ENCODE assay signal across 20 cellular contexts in genomic region chr16:48906076-48906475, GRCh38.
"Had no signal": no experiment of that assay in that cellular context is flagged by ENCODE, and none has a peak within 500 bp of the region (broad histone marks: within the 10 kb centered on the region; RNA-seq: fewer than 3 reads in every experiment).

No MANE protein-coding gene starts in this region.

- H3K27me3 ChIP-seq: colonic mucosa, ovary had no signal

- H3K4me3 Mint-ChIP-seq: naive B cell, nephron progenitor cell had no signal

- H3K9me3 Mint-ChIP-seq: nephron progenitor cell had no signal

- H3K4me1 Mint-ChIP-seq: naive B cell had no signal

- H3K27ac ChIP-seq: colonic mucosa, heart left ventricle, ovary had no signal

- H3K9me3 ChIP-seq: colonic mucosa, heart left ventricle, ovary had no signal

- H3K36me3 Mint-ChIP-seq: naive B cell had no signal

- FAIRE-seq: endometrium, frontal cortex, keratinocyte, small intestine, urothelium cell line had no signal

- H3K27ac Mint-ChIP-seq: naive B cell, nephron progenitor cell had no signal

- H3K36me3 ChIP-seq: colonic mucosa, heart left ventricle, ovary had no signal

- ATAC-seq: esophagus mucosa, heart left ventricle, left ventricle myocardium superior, right cardiac atrium had no signal

- DNase-seq: colonic mucosa; effector CD8-positive, alpha-beta T cell; heart left ventricle; left ventricle myocardium superior; mesendoderm; naive B cell; nephron progenitor cell; nucleus accumbens; right cardiac atrium; small intestine; stimulated activated CD4-positive, alpha-beta T cell treated with anti-CD3 and anti-CD28 coated beads, Interleukin-12 subunit alpha, Interleukin-12 subunit beta, amount 100 ng/mL, for 4 hours; stimulated activated naive CD4-positive, alpha-beta T cell treated with Interleukin-2 at 50 U/mL for 16 hours; trophoblast cell had no signal

- H3K4me3 ChIP-seq: colonic mucosa, heart left ventricle, lung, ovary had no signal

- H3K4me1 ChIP-seq: colonic mucosa, heart left ventricle had no signal
